In the genomic region with DNA sequence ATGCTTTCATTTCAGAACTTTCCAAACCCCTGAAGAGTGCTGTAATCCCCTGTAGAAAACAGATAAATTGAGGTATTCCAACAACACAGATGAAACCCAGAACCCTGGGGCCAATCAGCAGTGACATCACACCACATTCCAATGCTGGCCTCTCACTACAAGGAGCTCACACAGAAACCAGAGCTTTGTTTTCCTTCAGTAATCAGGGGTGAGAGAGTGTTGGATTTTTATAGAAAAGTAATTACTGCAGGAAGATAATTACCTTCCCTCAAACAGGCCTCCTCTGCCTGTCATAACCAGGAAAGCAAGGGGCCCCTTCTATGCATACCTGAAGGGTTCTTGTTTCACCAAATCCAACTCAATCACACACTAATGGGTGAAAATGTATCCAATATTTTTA, we compare ENCODE assay signal across 11 cellular contexts.
DNase-seq lines count a peak whose midpoint lies in the region; ATAC-seq, FAIRE-seq and TF ChIP-seq lines count a peak whose summit lies in the region.
"Had no signal": no experiment of that assay in that cellular context is flagged by ENCODE, and none has a peak within 500 bp of the region (broad histone marks: within the 10 kb centered on the region; RNA-seq: fewer than 3 reads in every experiment).

No MANE protein-coding gene starts in this region.

- FAIRE-seq in GM19239 (lab: Jason Lieb, UNC), result no peak
- FAIRE-seq: K562 had no signal

- no peak overlapping the region for H3K27ac ChIP-seq in esophagus muscularis mucosa (replicated peaks in 1 of 4)

- peaks cover 28% of the 10 kb centered on the region for H3K4me1 ChIP-seq in adipocyte (ENCODE audit: control insufficient read depth, insufficient read depth, low read length)
- H3K4me1 ChIP-seq in esophagus muscularis mucosa, result peaks cover 3 to 11% (median 7%) of the 10 kb centered on the region in 4 donors

- TF ChIP-seq POLR2A in esophagus muscularis mucosa (IDR thresholded peaks at IDR 0.05; ENCODE audit: low read depth), result no peak

- H3K36me3 ChIP-seq in adipocyte (ENCODE audit: control insufficient read depth, insufficient read depth, low read length, severe bottlenecking), result no peaks in the 10 kb centered on the region
- H3K36me3 ChIP-seq in esophagus muscularis mucosa, result no peaks in the 10 kb centered on the region

- no peak for TF ChIP-seq CTCF in esophagus muscularis mucosa (IDR thresholded peaks at IDR 0.05)

- H3K9me3 ChIP-seq in adipocyte (ENCODE audit: control insufficient read depth, low read length) (peaks cover 7% of the 10 kb centered on the region), esophagus muscularis mucosa (no peaks in the 10 kb centered on the region)

- no peak overlapping the region for H3K4me3 ChIP-seq in adipocyte (ENCODE audit: low read length)
- H3K4me3 ChIP-seq in esophagus muscularis mucosa, result no peak overlapping the region
- H3K4me3 ChIP-seq: K562 had no signal

- TF ChIP-seq EP300 in esophagus muscularis mucosa (IDR thresholded peaks at IDR 0.05), result no peak

- DNase-seq in ELR (ENCODE audit: low read depth) (peak; percentile 68), adipocyte (ENCODE audit: low read depth) (peak; percentile 81), Right ventricle myocardium superior (no peak), non-pigmented ciliary epithelial cell (ENCODE audit: low read depth) (peak; percentile 63), GM19239 (ENCODE audit: insufficient read length, low spot score) (no peak), SHP77 treated with DMSO at 0.1 percent for 48 hours (lab: John Stamatoyannopoulos, UW) (no peak), esophagus muscularis mucosa (ENCODE audit: extremely low spot score) (no peak)
- DNase-seq in activated CD8-positive, alpha-beta memory T cell treated with anti-CD3 and anti-CD28 coated beads, Interleukin-2, amount 50 U/mL, for 4 hours, result no peak
- DNase-seq: activated B cell treated with CpG ODN at 0.5 μM for 24 hours, NCI-H82 had no signal

- intact Hi-C loops in Right ventricle myocardium superior (cut with DNase I), result no loop called here
- intact Hi-C loops in esophagus muscularis mucosa (cut with DNase I), result no loop called here

- ATAC-seq in Right ventricle myocardium superior (ENCODE audit: poor library complexity), result peak; percentile 68
- ATAC-seq: K562 had no signal

- H3K27me3 ChIP-seq in adipocyte (replicated peaks; ENCODE audit: control insufficient read depth, insufficient read depth, low read length) (no peaks in the 10 kb centered on the region), esophagus muscularis mucosa (no peaks in the 10 kb centered on the region)

- peak overlapping the region; percentile 21 for H3K9ac ChIP-seq in adipocyte (ENCODE audit: low read length)

Comparison
In these comparisons a context has a peak if more than half of its experiments do, and no peak if none do; other contexts are left out.
1. DNase-seq: peak in ELR (single experiment), adipocyte (single experiment) and non-pigmented ciliary epithelial cell (single experiment); none in Right ventricle myocardium superior (single experiment), activated CD8-positive, alpha-beta memory T cell treated with anti-CD3 and anti-CD28 coated beads, Interleukin-2, amount 50 U/mL, for 4 hours (single experiment), GM19239 (single experiment), SHP77 treated with DMSO at 0.1 percent for 48 hours (single experiment) and esophagus muscularis mucosa (single experiment).